ENCODE assay signal across 1 cellular context in the genomic region with DNA sequence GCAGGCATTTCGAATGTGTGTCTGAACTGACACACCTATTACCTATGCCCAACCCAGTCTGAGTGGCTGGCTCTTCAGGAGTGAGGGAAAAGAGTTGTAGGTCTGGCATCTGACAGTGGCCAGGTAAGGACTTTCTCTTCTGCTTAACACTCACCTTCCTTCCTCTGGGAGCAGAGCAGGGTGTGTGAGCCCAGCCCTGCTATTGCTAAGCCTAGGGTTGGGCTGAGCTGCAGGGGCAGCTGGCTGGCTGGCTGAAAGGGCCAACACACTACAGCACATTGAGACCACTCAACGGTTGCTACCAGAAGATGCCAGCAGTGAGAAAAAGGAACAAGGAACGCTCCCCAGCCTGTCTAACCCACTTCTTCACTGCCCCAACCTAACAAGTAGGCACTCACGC.
TF ChIP-seq lines count a peak whose summit lies in the region.

No MANE protein-coding gene starts in this region.

TF ChIP-seq in GM23338, 12 proteins besides CTCF, POLR2A, EP300 and RAD21 (continued from another document):
- TF ChIP-seq, protein P1, sequence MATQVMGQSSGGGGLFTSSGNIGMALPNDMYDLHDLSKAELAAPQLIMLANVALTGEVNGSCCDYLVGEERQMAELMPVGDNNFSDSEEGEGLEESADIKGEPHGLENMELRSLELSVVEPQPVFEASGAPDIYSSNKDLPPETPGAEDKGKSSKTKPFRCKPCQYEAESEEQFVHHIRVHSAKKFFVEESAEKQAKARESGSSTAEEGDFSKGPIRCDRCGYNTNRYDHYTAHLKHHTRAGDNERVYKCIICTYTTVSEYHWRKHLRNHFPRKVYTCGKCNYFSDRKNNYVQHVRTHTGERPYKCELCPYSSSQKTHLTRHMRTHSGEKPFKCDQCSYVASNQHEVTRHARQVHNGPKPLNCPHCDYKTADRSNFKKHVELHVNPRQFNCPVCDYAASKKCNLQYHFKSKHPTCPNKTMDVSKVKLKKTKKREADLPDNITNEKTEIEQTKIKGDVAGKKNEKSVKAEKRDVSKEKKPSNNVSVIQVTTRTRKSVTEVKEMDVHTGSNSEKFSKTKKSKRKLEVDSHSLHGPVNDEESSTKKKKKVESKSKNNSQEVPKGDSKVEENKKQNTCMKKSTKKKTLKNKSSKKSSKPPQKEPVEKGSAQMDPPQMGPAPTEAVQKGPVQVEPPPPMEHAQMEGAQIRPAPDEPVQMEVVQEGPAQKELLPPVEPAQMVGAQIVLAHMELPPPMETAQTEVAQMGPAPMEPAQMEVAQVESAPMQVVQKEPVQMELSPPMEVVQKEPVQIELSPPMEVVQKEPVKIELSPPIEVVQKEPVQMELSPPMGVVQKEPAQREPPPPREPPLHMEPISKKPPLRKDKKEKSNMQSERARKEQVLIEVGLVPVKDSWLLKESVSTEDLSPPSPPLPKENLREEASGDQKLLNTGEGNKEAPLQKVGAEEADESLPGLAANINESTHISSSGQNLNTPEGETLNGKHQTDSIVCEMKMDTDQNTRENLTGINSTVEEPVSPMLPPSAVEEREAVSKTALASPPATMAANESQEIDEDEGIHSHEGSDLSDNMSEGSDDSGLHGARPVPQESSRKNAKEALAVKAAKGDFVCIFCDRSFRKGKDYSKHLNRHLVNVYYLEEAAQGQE (IDR thresholded peaks at IDR 0.05; ENCODE audit: unreplicated experiment) = no peak
- no peak for TF ChIP-seq NANOG (IDR thresholded peaks at IDR 0.05; ENCODE audit: borderline replicate concordance)
- TF ChIP-seq, protein P2, sequence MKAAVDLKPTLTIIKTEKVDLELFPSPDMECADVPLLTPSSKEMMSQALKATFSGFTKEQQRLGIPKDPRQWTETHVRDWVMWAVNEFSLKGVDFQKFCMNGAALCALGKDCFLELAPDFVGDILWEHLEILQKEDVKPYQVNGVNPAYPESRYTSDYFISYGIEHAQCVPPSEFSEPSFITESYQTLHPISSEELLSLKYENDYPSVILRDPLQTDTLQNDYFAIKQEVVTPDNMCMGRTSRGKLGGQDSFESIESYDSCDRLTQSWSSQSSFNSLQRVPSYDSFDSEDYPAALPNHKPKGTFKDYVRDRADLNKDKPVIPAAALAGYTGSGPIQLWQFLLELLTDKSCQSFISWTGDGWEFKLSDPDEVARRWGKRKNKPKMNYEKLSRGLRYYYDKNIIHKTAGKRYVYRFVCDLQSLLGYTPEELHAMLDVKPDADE (IDR thresholded peaks at IDR 0.05) = no peak
